ENCODE assay signal across 13 cellular contexts in the genomic region with DNA sequence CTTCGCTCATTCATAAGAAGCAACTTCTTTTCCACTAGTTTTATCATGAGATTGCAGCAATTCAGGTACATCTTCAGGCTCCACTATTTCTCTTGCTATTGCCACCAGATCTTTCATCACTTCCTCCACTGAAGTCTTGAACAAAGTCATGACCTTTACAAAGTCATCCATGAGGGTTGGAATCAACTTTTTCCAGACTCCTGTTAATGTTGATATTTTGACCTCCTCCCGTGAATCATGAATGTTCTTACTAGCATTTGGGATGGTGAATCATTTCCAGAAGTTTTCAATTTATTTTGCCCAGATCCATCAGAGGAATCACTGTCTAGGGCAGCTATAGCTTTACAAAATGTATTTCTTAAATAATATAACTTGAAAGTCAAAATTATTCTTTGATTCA.
A peak's percentile ranks its signal among the peaks of the same experiment; 100 is the strongest.
DNase-seq lines count a peak whose midpoint lies in the region; ATAC-seq, FAIRE-seq and TF ChIP-seq lines count a peak whose summit lies in the region.
"Had no signal": no experiment of that assay in that cellular context is flagged by ENCODE, and none has a peak within 500 bp of the region (broad histone marks: within the 10 kb centered on the region; RNA-seq: fewer than 3 reads in every experiment).

No MANE protein-coding gene starts in this region.

- H3K4me3 Mint-ChIP-seq in activated naive CD4-positive, alpha-beta T cell treated with anti-CD3 and anti-CD28 coated beads, Interleukin-2, amount 10 ng/mL, durations not matched to agents 7 days and 5 days, result peak overlapping the region; percentile 92
- H3K4me3 Mint-ChIP-seq in central memory CD8-positive, alpha-beta T cell, result peak overlapping the region; percentile 90
- peak overlapping the region; percentile 44 to 50 for H3K4me3 Mint-ChIP-seq in stimulated activated naive B cell treated with anti-CD40 and anti-IgM and Interleukin-4, amounts not matched to agents 10 μg/mL and 1 μg/mL and 100 μg/mL, for 72 hours

- H3K4me1 Mint-ChIP-seq in activated naive CD4-positive, alpha-beta T cell treated with anti-CD3 and anti-CD28 coated beads, Interleukin-2, amount 10 ng/mL, durations not matched to agents 7 days and 5 days, result peaks cover 55% of the 10 kb centered on the region
- H3K4me1 Mint-ChIP-seq in central memory CD8-positive, alpha-beta T cell, result peaks cover 45% of the 10 kb centered on the region
- H3K4me1 Mint-ChIP-seq in stimulated activated naive B cell treated with anti-CD40 and anti-IgM and Interleukin-4, amounts not matched to agents 10 μg/mL and 1 μg/mL and 100 μg/mL, for 72 hours, result peaks cover 21 to 56% of the 10 kb centered on the region in 2 donors

- no peak for TF ChIP-seq CTCF in NB4 (IDR thresholded peaks at IDR 0.05; ENCODE audit: low read depth, low read length)

- no peak overlapping the region for H3K27ac Mint-ChIP-seq in activated naive CD4-positive, alpha-beta T cell treated with anti-CD3 and anti-CD28 coated beads, Interleukin-2, amount 10 ng/mL, durations not matched to agents 7 days and 5 days
- peak overlapping the region; percentile 54 for H3K27ac Mint-ChIP-seq in central memory CD8-positive, alpha-beta T cell (ENCODE audit: low read depth)
- no peak overlapping the region for H3K27ac Mint-ChIP-seq in stimulated activated naive B cell treated with anti-CD40 and anti-IgM and Interleukin-4, amounts not matched to agents 10 μg/mL and 1 μg/mL and 100 μg/mL, for 72 hours

- FAIRE-seq in urothelium cell line (lab: Jason Lieb, UNC), result no peak
- FAIRE-seq: GM19239 had no signal

- no peaks in the 10 kb centered on the region for H3K9me3 Mint-ChIP-seq in activated naive CD4-positive, alpha-beta T cell treated with anti-CD3 and anti-CD28 coated beads, Interleukin-2, amount 10 ng/mL, durations not matched to agents 7 days and 5 days
- no peaks in the 10 kb centered on the region for H3K9me3 Mint-ChIP-seq in central memory CD8-positive, alpha-beta T cell
- no peaks in the 10 kb centered on the region for H3K9me3 Mint-ChIP-seq in stimulated activated naive B cell treated with anti-CD40 and anti-IgM and Interleukin-4, amounts not matched to agents 10 μg/mL and 1 μg/mL and 100 μg/mL, for 72 hours

- CTCF ChIA-PET in activated naive CD4-positive, alpha-beta T cell treated with anti-CD3 and anti-CD28 coated beads, Interleukin-2, amount 10 ng/mL, durations not matched to agents 7 days and 5 days (lab: Charles Lee), result interaction anchor here (0.8 kb wide), 1 partner anchor 10 kb away, joined by 3 read pairs; no protein-coding TSS in a partner anchor

- ATAC-seq in central memory CD8-positive, alpha-beta T cell (replicated peaks; ENCODE audit: extremely low read depth, poor library complexity, severe bottlenecking), result no peak
- no peak for ATAC-seq in stimulated activated naive B cell treated with anti-CD40 and anti-IgM and Interleukin-4, amounts not matched to agents 10 μg/mL and 1 μg/mL and 100 μg/mL, for 72 hours (replicated peaks)
- ATAC-seq in GM21423 (IDR thresholded peaks at IDR 0.05; ENCODE audit: unreplicated experiment), result no peak

- no peaks in the 10 kb centered on the region for H3K27me3 Mint-ChIP-seq in activated naive CD4-positive, alpha-beta T cell treated with anti-CD3 and anti-CD28 coated beads, Interleukin-2, amount 10 ng/mL, durations not matched to agents 7 days and 5 days
- no peaks in the 10 kb centered on the region for H3K27me3 Mint-ChIP-seq in central memory CD8-positive, alpha-beta T cell
- H3K27me3 Mint-ChIP-seq in stimulated activated naive B cell treated with anti-CD40 and anti-IgM and Interleukin-4, amounts not matched to agents 10 μg/mL and 1 μg/mL and 100 μg/mL, for 72 hours, result no peaks in the 10 kb centered on the region

- no peak for DNase-seq in activated naive CD4-positive, alpha-beta T cell treated with anti-CD3 and anti-CD28 coated beads, Interleukin-2, amount 10 ng/mL, durations not matched to agents 7 days and 5 days
- DNase-seq in activated naive CD4-positive, alpha-beta T cell treated with Interleukin-2 at 50 U/mL for 16 hours, result no peak
- DNase-seq in NB4 (ENCODE audit: low read depth), result no peak
- no peak for DNase-seq in central memory CD8-positive, alpha-beta T cell (ENCODE audit: low spot score in 2 of 2)
- no peak for DNase-seq in stimulated activated naive B cell treated with anti-CD40 and anti-IgM and Interleukin-4, amounts not matched to agents 10 μg/mL and 1 μg/mL and 100 μg/mL, for 72 hours
- DNase-seq in NCI-H1105 (lab: John Stamatoyannopoulos, UW), result no peak
- no peak for DNase-seq in urothelium cell line (ENCODE audit: low spot score)
- DNase-seq: BE2C, kidney glomerular epithelial cell, NCI-H1436 treated with DMSO at 0.1 percent for 48 hours, stomach had no signal

- H3K4me3 ChIP-seq in NB4 (ENCODE audit: low read depth, low read length), result peak overlapping the region; percentile 100

- TF ChIP-seq POLR2A in NB4 (IDR thresholded peaks at IDR 0.05; ENCODE audit: extremely low read depth, insufficient read length), result no peak

- peaks cover 11% of the 10 kb centered on the region for H3K36me3 Mint-ChIP-seq in activated naive CD4-positive, alpha-beta T cell treated with anti-CD3 and anti-CD28 coated beads, Interleukin-2, amount 10 ng/mL, durations not matched to agents 7 days and 5 days
- H3K36me3 Mint-ChIP-seq in central memory CD8-positive, alpha-beta T cell (ENCODE audit: insufficient read depth), result peaks cover 15% of the 10 kb centered on the region
- peaks cover 3% of the 10 kb centered on the region in 2 donors for H3K36me3 Mint-ChIP-seq in stimulated activated naive B cell treated with anti-CD40 and anti-IgM and Interleukin-4, amounts not matched to agents 10 μg/mL and 1 μg/mL and 100 μg/mL, for 72 hours
